Comparison of ENCODE assay signal across 30 cellular contexts in genomic region chr11:119459293-119459976, GRCh38. TPM values are rescaled to one million over a fixed set of nuclear protein-coding genes. Genes with fewer than 3 reads are reported as not detected.
DNase-seq lines count a peak whose midpoint lies in the region; ATAC-seq and TF ChIP-seq lines count a peak whose summit lies in the region.
"Had no signal": no experiment of that assay in that cellular context is flagged by ENCODE, and none has a peak within 500 bp of the region (broad histone marks: within the 10 kb centered on the region; RNA-seq: fewer than 3 reads in every experiment).

No MANE protein-coding gene starts in this region.

- H4K20me1 ChIP-seq in BLaER1 (no peaks in the 10 kb centered on the region), OCI-LY7 (ENCODE audit: insufficient read depth, low read length) (no peaks in the 10 kb centered on the region), fibroblast of lung (ENCODE audit: control insufficient read depth, extremely low read depth, insufficient read depth, low read length) (no peaks in the 10 kb centered on the region), neural progenitor cell (ENCODE audit: low read depth) (no peaks in the 10 kb centered on the region)

- H3F3A ChIP-seq in neural progenitor cell (ENCODE audit: low read depth): no peaks in the 10 kb centered on the region

- H3K9me3 ChIP-seq in BLaER1 (no peaks in the 10 kb centered on the region), OCI-LY7 (ENCODE audit: low read length) (no peaks in the 10 kb centered on the region), fibroblast of lung (ENCODE audit: control insufficient read depth, insufficient read depth, low read depth, low read length) (no peaks in the 10 kb centered on the region), neural progenitor cell (ENCODE audit: low read depth) (no peaks in the 10 kb centered on the region), left lung (no peaks in the 10 kb centered on the region)
- H3K9me3 ChIP-seq: colonic mucosa, HAP-1 had no signal

- POLR2A ChIA-PET in OCI-LY7 (lab: Charles Lee): interaction anchor here (0.5 kb wide), 1 partner anchor 834 kb away, joined by 3 read pairs; no protein-coding TSS in a partner anchor

- H3K4me1 Mint-ChIP-seq in neural progenitor cell: peaks cover 14% of the 10 kb centered on the region

- H3K36me3 Mint-ChIP-seq in neural progenitor cell: no peaks in the 10 kb centered on the region
- H3K36me3 Mint-ChIP-seq: CD8-positive, alpha-beta T cell; naive thymus-derived CD8-positive, alpha-beta T cell had no signal

- H2AFZ ChIP-seq in OCI-LY7 (ENCODE audit: low read length) (no peak overlapping the region), fibroblast of lung (ENCODE audit: low read length) (no peak overlapping the region), neural progenitor cell (replicated peaks) (no peak overlapping the region)
- H2AFZ ChIP-seq: PC-9 had no signal

- intact Hi-C loops in OCI-LY7 (cut with micrococcal nuclease; ENCODE audit: unreplicated experiment): no loop called here
- intact Hi-C loops in left lung (cut with DNase I): no loop called here

- H3K27ac ChIP-seq in BLaER1 (no peak overlapping the region), OCI-LY7 (ENCODE audit: low read depth, low read length, poor library complexity, severe bottlenecking) (peak overlapping the region; percentile 5), fibroblast of lung (ENCODE audit: insufficient read depth, low read length) (no peak overlapping the region), neural progenitor cell (no peak overlapping the region), left lung (no peak overlapping the region)
- H3K27ac ChIP-seq: A549, colonic mucosa, PC-9 had no signal

- no peaks in the 10 kb centered on the region for H3K79me2 ChIP-seq in OCI-LY7 (ENCODE audit: insufficient read depth, low read depth, low read length)
- H3K79me2 ChIP-seq in fibroblast of lung (ENCODE audit: control insufficient read depth, insufficient read depth, low read length): no peaks in the 10 kb centered on the region
- no peaks in the 10 kb centered on the region for H3K79me2 ChIP-seq in neural progenitor cell (ENCODE audit: low read depth)

- H3K36me3 ChIP-seq in BLaER1: no peaks in the 10 kb centered on the region
- H3K36me3 ChIP-seq in OCI-LY7 (ENCODE audit: insufficient read depth, low read length): no peaks in the 10 kb centered on the region
- no peaks in the 10 kb centered on the region for H3K36me3 ChIP-seq in fibroblast of lung (ENCODE audit: control insufficient read depth, insufficient read depth, low read length)
- no peaks in the 10 kb centered on the region for H3K36me3 ChIP-seq in neural progenitor cell
- no peaks in the 10 kb centered on the region for H3K36me3 ChIP-seq in H7 (replicated peaks; ENCODE audit: control insufficient read depth, insufficient read depth, low read length)
- H3K36me3 ChIP-seq in left lung: no peaks in the 10 kb centered on the region
- H3K36me3 ChIP-seq: colonic mucosa, HAP-1 had no signal

- no peaks in the 10 kb centered on the region for H3K9me2 ChIP-seq in OCI-LY7 (ENCODE audit: insufficient read depth, low read length)

- BruUV-seq in OCI-LY7 (replicated peaks; lab: Mats Ljungman, UMichigan): no TSS peak

- H3K27me3 Mint-ChIP-seq in neural progenitor cell (ENCODE audit: insufficient read depth, low read depth): no peaks in the 10 kb centered on the region

- TF ChIP-seq CTCF in OCI-LY7 (conservative IDR thresholded peaks at IDR 0.05; ENCODE audit: low read length) (no peak), fibroblast of lung (conservative IDR thresholded peaks at IDR 0.05 in 1 of 2, IDR thresholded peaks at IDR 0.05 in 1 of 2; ENCODE audit: low read depth in 1 of 2, low read length in 2 of 2) (no peak), neural progenitor cell (IDR thresholded peaks at IDR 0.05) (no peak), foreskin fibroblast (IDR thresholded peaks at IDR 0.05; ENCODE audit: low read depth, low read length) (no peak), left lung (IDR thresholded peaks at IDR 0.05) (no peak)

- H3K4me3 Mint-ChIP-seq in neural progenitor cell: no peak overlapping the region
- H3K4me3 Mint-ChIP-seq: activated CD4-positive, alpha-beta memory T cell treated with anti-CD3 and anti-CD28 coated beads, Interleukin-2, amount 10 ng/mL, durations not matched to agents 7 days and 5 days; activated naive CD4-positive, alpha-beta T cell treated with anti-CD3 and anti-CD28 coated beads for 36 hours; activated T-helper 1 cell treated with anti-CD3 and anti-CD28 coated beads, Interleukin-12 subunit alpha, Interleukin-12 subunit beta, Interleukin-2, Interleukin-4 antibody, amounts not matched to agents 30 ng/mL and 10 ng/mL and 1 ng/mL, durations not matched to agents 14 hours and 24 hours and 36 hours; CD8-positive, alpha-beta T cell; naive thymus-derived CD8-positive, alpha-beta T cell had no signal

- H3K4me3 ChIP-seq in BLaER1 (no peak overlapping the region), OCI-LY7 (ENCODE audit: low read depth, low read length, poor library complexity, severe bottlenecking) (no peak overlapping the region), fibroblast of lung (replicated peaks in 1 of 4; ENCODE audit: control extremely low read depth in 1 of 4, insufficient read depth in 1 of 4, low read depth in 3 of 4, low read length in 4 of 4) (no peak overlapping the region), neural progenitor cell (no peak overlapping the region), foreskin fibroblast (ENCODE audit: low read depth in 1 of 2, low read length in 2 of 2) (no peak overlapping the region), H7 (ENCODE audit: insufficient read depth, low read depth, low read length) (no peak overlapping the region), left lung (no peak overlapping the region)
- H3K4me3 ChIP-seq: A549, colonic mucosa, GM12878, HAP-1, PC-9 had no signal

- H3K4me1 ChIP-seq in BLaER1 (peaks cover 30% of the 10 kb centered on the region), OCI-LY7 (ENCODE audit: insufficient read depth, low read length, poor library complexity, severe bottlenecking) (peaks cover 31% of the 10 kb centered on the region), fibroblast of lung (ENCODE audit: control insufficient read depth, extremely low read depth, insufficient read depth, low read length) (peaks cover 19% of the 10 kb centered on the region), neural progenitor cell (no peaks in the 10 kb centered on the region), left lung (peaks cover 0 to 3% of the 10 kb centered on the region in 2 donors)
- H3K4me1 ChIP-seq: A549, colonic mucosa, HAP-1 had no signal

- ATAC-seq in left lung: no peak
- ATAC-seq: A549; CD8-positive, alpha-beta T cell; GM12878; naive thymus-derived CD8-positive, alpha-beta T cell; Right ventricle myocardium inferior had no signal

- H3K27ac Mint-ChIP-seq in neural progenitor cell: peak overlapping the region; percentile 84
- H3K27ac Mint-ChIP-seq: activated CD4-positive, alpha-beta memory T cell treated with anti-CD3 and anti-CD28 coated beads, Interleukin-2, amount 10 ng/mL, durations not matched to agents 7 days and 5 days; activated naive CD4-positive, alpha-beta T cell treated with anti-CD3 and anti-CD28 coated beads for 36 hours; activated T-helper 1 cell treated with anti-CD3 and anti-CD28 coated beads, Interleukin-12 subunit alpha, Interleukin-12 subunit beta, Interleukin-2, Interleukin-4 antibody, amounts not matched to agents 30 ng/mL and 10 ng/mL and 1 ng/mL, durations not matched to agents 14 hours and 24 hours and 36 hours; CD8-positive, alpha-beta T cell had no signal

- peak overlapping the region; percentile 58; the same call in 1 of the 2 replicates for H3K4me2 ChIP-seq in BLaER1
- no peak overlapping the region for H3K4me2 ChIP-seq in OCI-LY7 (ENCODE audit: low read length)
- no peak overlapping the region for H3K4me2 ChIP-seq in fibroblast of lung (ENCODE audit: extremely low read depth, insufficient read depth, low read length)
- no peak overlapping the region for H3K4me2 ChIP-seq in neural progenitor cell
- H3K4me2 ChIP-seq: A549, PC-9 had no signal

- DNase-seq in OCI-LY7 (ENCODE audit: low spot score): no peak
- no peak for DNase-seq in fibroblast of lung (ENCODE audit: low read depth in 2 of 2)
- no peak for DNase-seq in neural progenitor cell (ENCODE audit: low spot score)
- DNase-seq in retina: no peak
- DNase-seq in foreskin fibroblast: no peak
- DNase-seq in H7: no peak
- no peak for DNase-seq in left lung
- DNase-seq: activated CD4-positive, alpha-beta memory T cell treated with anti-CD3 and anti-CD28 coated beads, Interleukin-2, amount 10 ng/mL, durations not matched to agents 7 days and 5 days; activated CD4-positive, CD25-positive, alpha-beta regulatory T cell treated with anti-CD3 and anti-CD28 coated beads, Interleukin-2, amount 50 U/mL, for 72 hours; activated CD8-positive, alpha-beta memory T cell treated with anti-CD3 and anti-CD28 coated beads, Interleukin-2, amount 50 U/mL, for 48 hours; activated naive CD4-positive, alpha-beta T cell treated with anti-CD3 and anti-CD28 coated beads for 36 hours; AML-193; amniotic stem cell; CD8-positive, alpha-beta T cell; colonic mucosa; effector memory CD4-positive, alpha-beta T cell; erythroblast; naive thymus-derived CD8-positive, alpha-beta T cell; NCI-H1436 treated with DMSO at 0.1 percent for 48 hours; NCI-H345; NCI-H69; PC-9; small intestine; stimulated activated naive CD4-positive, alpha-beta T cell treated with Interleukin-2 at 50 U/mL for 16 hours had no signal

- H3K9ac ChIP-seq in BLaER1 (no peak overlapping the region), fibroblast of lung (ENCODE audit: insufficient read depth, low read length) (peak overlapping the region; percentile 16), neural progenitor cell (no peak overlapping the region)

- H3K27me3 ChIP-seq in BLaER1 (no peaks in the 10 kb centered on the region), fibroblast of lung (ENCODE audit: control insufficient read depth, insufficient read depth, low read length) (no peaks in the 10 kb centered on the region), neural progenitor cell (no peaks in the 10 kb centered on the region), H7 (ENCODE audit: control insufficient read depth, insufficient read depth, low read length) (no peaks in the 10 kb centered on the region), left lung (no peaks in the 10 kb centered on the region)
- H3K27me3 ChIP-seq: colonic mucosa had no signal

- peaks cover 3% of the 10 kb centered on the region for H3K9me3 Mint-ChIP-seq in neural progenitor cell
- H3K9me3 Mint-ChIP-seq: activated CD4-positive, alpha-beta memory T cell treated with anti-CD3 and anti-CD28 coated beads, Interleukin-2, amount 10 ng/mL, durations not matched to agents 7 days and 5 days; activated naive CD4-positive, alpha-beta T cell treated with anti-CD3 and anti-CD28 coated beads for 36 hours; activated T-helper 1 cell treated with anti-CD3 and anti-CD28 coated beads, Interleukin-12 subunit alpha, Interleukin-12 subunit beta, Interleukin-2, Interleukin-4 antibody, amounts not matched to agents 30 ng/mL and 10 ng/mL and 1 ng/mL, durations not matched to agents 14 hours and 24 hours and 36 hours; CD8-positive, alpha-beta T cell had no signal

- CTCF ChIA-PET in OCI-LY7 (lab: Charles Lee; ENCODE audit: unreplicated experiment): no interaction called here

RNA-seq across cellular contexts. Expression of gene THY1, which starts 36.5 kb away (rescaled TPM):
- total RNA-seq in OCI-LY7 (2014; rRNA removed; shearing (Covaris generic)): not detected in 2 replicates
- total RNA-seq in OCI-LY7 (2022): not detected in 2 replicates
- total RNA-seq in fibroblast of lung: 105 and 292 TPM in 2 replicates
- polyA plus RNA-seq in fibroblast of lung: 824 and 1,700 TPM in 2 replicates
- 595 and 805 TPM in 2 replicates for polyA plus RNA-seq in fibroblast of lung (2012)
- polyA minus RNA-seq in fibroblast of lung (ENCODE audit: low replicate concordance): 1,722 and 2,470 TPM in 2 replicates
- total RNA-seq in neural progenitor cell (ENCODE audit: low replicate concordance): 49.2 and 93.9 TPM in 2 replicates
- 305 and 319 TPM in 2 replicates for total RNA-seq in H7 (2014; rRNA removed; shearing (Covaris generic))
- 100 to 1,000 TPM in 1 of 2 donors, 10 to 100 TPM in 1; 46.6 to 130 TPM for total RNA-seq in left lung
- total RNA-seq: CD8-positive, alpha-beta T cell; naive thymus-derived CD8-positive, alpha-beta T cell; PC-9 had no signal
- polyA plus RNA-seq: naive thymus-derived CD8-positive, alpha-beta T cell had no signal

Comparison
In these comparisons a context has a peak if more than half of its experiments do, and no peak if none do; other contexts are left out.
1. RNA of gene THY1, which starts 36.5 kb away (total RNA-seq): 305 to 319 TPM in H7, 105 to 292 TPM in fibroblast of lung, 46.6 to 130 TPM in left lung and 49.2 to 93.9 TPM in neural progenitor cell; not detected in OCI-LY7; every median in the first group is over 10 times any median in the second.